8 cellular contexts compared by ENCODE assay signal in genomic region chr19:36850646-36851442, GRCh38. TPM values are rescaled to one million over a fixed set of nuclear protein-coding genes. Genes with fewer than 3 reads are reported as not detected.
DNase-seq lines count a peak whose midpoint lies in the region; ATAC-seq lines count a peak whose summit lies in the region.

Gene ZNF345, plus strand, starts transcription at chr19:36850876. Its CDS starts 25,955 bp downstream, at chr19:36876831.

- ATAC-seq in HG03439 (IDR thresholded peaks at IDR 0.05; ENCODE audit: unreplicated experiment): peak; percentile 79
- ATAC-seq in left lobe of liver: peak; percentile 94

- DNase-seq in AML-193 (lab: John Stamatoyannopoulos, UW) (peak; percentile 91 to 92), GM19238 (ENCODE audit: insufficient read length, low spot score) (peak; percentile 69), NCI-H524 treated with DMSO at 0.1 percent for 48 hours (lab: John Stamatoyannopoulos, UW) (peak; percentile 84), dermis blood vessel endothelial cell (peak; percentile 97), left lobe of liver (ENCODE audit: low spot score) (peak; percentile 92)
- peak; percentile 78 for DNase-seq in activated CD4-positive, alpha-beta T cell treated with anti-CD3 and anti-CD28 coated beads, Interleukin-2, amount 50 U/mL, for 1 hour
- peak; percentile 89 for DNase-seq in stimulated activated CD4-positive, alpha-beta T cell treated with anti-CD3 and anti-CD28 coated beads, Interleukin-1b, Interleukin-23, amount 100 ng/mL, for 48 hours

RNA-seq across cellular contexts. Expression of gene ZNF345, which starts in this region (rescaled TPM):
- total RNA-seq in dermis blood vessel endothelial cell (4.0 and 7.7 TPM in 2 replicates), left lobe of liver (2.1 TPM)

Comparison
In these comparisons a context has a peak if more than half of its experiments do, and no peak if none do; other contexts are left out.
1. Peak in every context shown above with its lines: DNase-seq and ATAC-seq.